16 cellular contexts compared by ENCODE assay signal in genomic region chr5:53397141-53397794, GRCh38.
DNase-seq lines count a peak whose midpoint lies in the region; ATAC-seq and TF ChIP-seq lines count a peak whose summit lies in the region.
"Had no signal": no experiment of that assay in that cellular context is flagged by ENCODE, and none has a peak within 500 bp of the region (broad histone marks: within the 10 kb centered on the region; RNA-seq: fewer than 3 reads in every experiment).

No MANE protein-coding gene starts in this region.

- ATAC-seq in PC-3, result peak; percentile 15; the same call in 1 of the 2 replicates

- POLR2A ChIA-PET in PC-3 (lab: Charles Lee; ENCODE audit: unreplicated experiment), result interaction anchor here (0.6 kb wide), 1 partner anchor 28 kb away, joined by 3 read pairs; no protein-coding TSS in a partner anchor
- POLR2A ChIA-PET in activated CD4-positive, alpha-beta memory T cell treated with anti-CD3 and anti-CD28 coated beads for 36 hours (lab: Charles Lee), result no interaction called here

- H3K27ac ChIP-seq in GM23248, result peak overlapping the region; percentile 68
- H3K27ac ChIP-seq in PC-3 (ENCODE audit: low read length), result peak overlapping the region; percentile 84
- peak overlapping the region; percentile 48 for H3K27ac ChIP-seq in epithelial cell of prostate
- H3K27ac ChIP-seq: SK-N-MC had no signal

- BruUV-seq in PC-3 (replicated peaks; lab: Mats Ljungman, UMichigan), result TSS peak; percentile 98

- WGBS in GM23248 (ENCODE audit: low coverage in 1 of 2, low lambda C conversion rate in 2 of 2, missing lambda C conversion rate in 2 of 2), 2 experiments, result 83 to 89% methylated on average over 5 of the region's 5 CpGs

- H3K4me3 Mint-ChIP-seq in osteocyte (ENCODE audit: unreplicated experiment), result no peak overlapping the region
- no peak overlapping the region for H3K4me3 Mint-ChIP-seq in activated CD4-positive, alpha-beta memory T cell treated with anti-CD3 and anti-CD28 coated beads for 36 hours
- H3K4me3 Mint-ChIP-seq: B cell; CD4-positive, alpha-beta memory T cell had no signal

- intact Hi-C loops in PC-3 (cut with micrococcal nuclease), result no loop called here
- intact Hi-C loops in activated CD4-positive, alpha-beta memory T cell treated with anti-CD3 and anti-CD28 coated beads for 36 hours (cut with micrococcal nuclease), result no loop called here

- H3K9me3 Mint-ChIP-seq in osteocyte (ENCODE audit: unreplicated experiment), result peaks cover 27% of the 10 kb centered on the region
- no peaks in the 10 kb centered on the region for H3K9me3 Mint-ChIP-seq in activated CD4-positive, alpha-beta memory T cell treated with anti-CD3 and anti-CD28 coated beads for 36 hours
- H3K9me3 Mint-ChIP-seq: CD4-positive, alpha-beta memory T cell had no signal

- H3K4me3 ChIP-seq in GM23248 (no peak overlapping the region), PC-3 (ENCODE audit: low read length) (no peak overlapping the region)
- H3K4me3 ChIP-seq: SK-N-MC had no signal

- no peaks in the 10 kb centered on the region for H3K36me3 ChIP-seq in GM23248 (ENCODE audit: low read depth)
- no peaks in the 10 kb centered on the region for H3K36me3 ChIP-seq in PC-3 (ENCODE audit: low read depth, low read length)

- H3K4me2 ChIP-seq in GM23248 (ENCODE audit: unreplicated experiment) (no peak overlapping the region), PC-3 (ENCODE audit: low read length) (no peak overlapping the region)

- no peaks in the 10 kb centered on the region for H3K36me3 Mint-ChIP-seq in osteocyte (ENCODE audit: unreplicated experiment)
- no peaks in the 10 kb centered on the region for H3K36me3 Mint-ChIP-seq in activated CD4-positive, alpha-beta memory T cell treated with anti-CD3 and anti-CD28 coated beads for 36 hours
- H3K36me3 Mint-ChIP-seq: CD4-positive, alpha-beta memory T cell had no signal

- TF ChIP-seq CTCF in PC-3 (conservative IDR thresholded peaks at IDR 0.05; ENCODE audit: low read depth, low read length) (no peak), osteocyte (IDR thresholded peaks at IDR 0.05) (no peak)

- H3K4me1 ChIP-seq in GM23248 (ENCODE audit: insufficient read depth) (peaks cover 31% of the 10 kb centered on the region), PC-3 (ENCODE audit: insufficient read depth, low read length) (peaks cover 15% of the 10 kb centered on the region)

- no peaks in the 10 kb centered on the region for H3K9me3 ChIP-seq in GM23248 (ENCODE audit: low read depth)
- no peaks in the 10 kb centered on the region for H3K9me3 ChIP-seq in PC-3 (ENCODE audit: low read length)

- CTCF ChIA-PET in PC-3 (lab: Charles Lee), result no interaction called here
- CTCF ChIA-PET in activated CD4-positive, alpha-beta memory T cell treated with anti-CD3 and anti-CD28 coated beads for 36 hours (lab: Charles Lee), result no interaction called here

- peaks cover 16% of the 10 kb centered on the region for H3K4me1 Mint-ChIP-seq in osteocyte (ENCODE audit: unreplicated experiment)
- H3K4me1 Mint-ChIP-seq in activated CD4-positive, alpha-beta memory T cell treated with anti-CD3 and anti-CD28 coated beads for 36 hours (ENCODE audit: low read depth), result no peaks in the 10 kb centered on the region
- H3K4me1 Mint-ChIP-seq: B cell; CD4-positive, alpha-beta memory T cell had no signal

- H3K27me3 ChIP-seq in GM23248 (replicated peaks; ENCODE audit: insufficient read depth) (no peaks in the 10 kb centered on the region), PC-3 (ENCODE audit: low read length) (no peaks in the 10 kb centered on the region)

- peak; percentile 43 for DNase-seq in GM23248
- DNase-seq in PC-3, result no peak
- DNase-seq in epithelial cell of prostate (ENCODE audit: low read depth, low spot score), result no peak
- no peak for DNase-seq in osteocyte (ENCODE audit: extremely low spot score, unreplicated experiment)
- no peak for DNase-seq in activated CD4-positive, alpha-beta memory T cell treated with anti-CD3 and anti-CD28 coated beads for 36 hours
- no peak for DNase-seq in GM19240 (ENCODE audit: insufficient read length, low spot score)
- DNase-seq in NCI-H1092 (lab: John Stamatoyannopoulos, UW), result no peak
- DNase-seq: CD4-positive, alpha-beta memory T cell; DND-41; GF-D8; NCI-H1417; NCI-H1930; NCI-H446 treated with DMSO at 0.1 percent for 48 hours; T-helper 1 cell had no signal

- H3K79me2 ChIP-seq in GM23248 (ENCODE audit: insufficient read depth) (no peaks in the 10 kb centered on the region), PC-3 (ENCODE audit: low read length) (no peaks in the 10 kb centered on the region)

- H2AFZ ChIP-seq in GM23248 (no peak overlapping the region), PC-3 (ENCODE audit: low read length) (no peak overlapping the region)

- peaks cover 37% of the 10 kb centered on the region for H3F3A ChIP-seq in GM23248 (ENCODE audit: insufficient read depth)
- H3F3A ChIP-seq in PC-3 (ENCODE audit: low read length, unreplicated experiment), result no peaks in the 10 kb centered on the region

- no peak overlapping the region for H3K9ac ChIP-seq in GM23248
- H3K9ac ChIP-seq in PC-3 (ENCODE audit: low read length), result peak overlapping the region; percentile 34; the same call in 1 of the 2 replicates

- H3K9me2 ChIP-seq in GM23248 (ENCODE audit: insufficient read depth), result no peaks in the 10 kb centered on the region
- no peaks in the 10 kb centered on the region for H3K9me2 ChIP-seq in PC-3 (replicated peaks; ENCODE audit: low read length)

- in situ Hi-C loops in GM23248 (cut with MboI), result no loop called here

- peak overlapping the region; percentile 50 for H3K27ac Mint-ChIP-seq in osteocyte (ENCODE audit: unreplicated experiment)
- no peak overlapping the region for H3K27ac Mint-ChIP-seq in activated CD4-positive, alpha-beta memory T cell treated with anti-CD3 and anti-CD28 coated beads for 36 hours
- H3K27ac Mint-ChIP-seq: B cell; CD4-positive, alpha-beta memory T cell had no signal

- no peaks in the 10 kb centered on the region for H3K27me3 Mint-ChIP-seq in osteocyte (ENCODE audit: unreplicated experiment)
- peaks cover 6% of the 10 kb centered on the region for H3K27me3 Mint-ChIP-seq in activated CD4-positive, alpha-beta memory T cell treated with anti-CD3 and anti-CD28 coated beads for 36 hours
- H3K27me3 Mint-ChIP-seq: CD4-positive, alpha-beta memory T cell had no signal

- H4K20me1 ChIP-seq in GM23248 (ENCODE audit: insufficient read depth) (no peaks in the 10 kb centered on the region), PC-3 (ENCODE audit: low read length) (no peaks in the 10 kb centered on the region)
